14 cellular contexts compared by ENCODE assay signal in genomic region chr13:79450110-79450509, GRCh38. TPM values are rescaled to one million over a fixed set of nuclear protein-coding genes. Genes with fewer than 3 reads are reported as not detected.
DNase-seq lines count a peak whose midpoint lies in the region; TF ChIP-seq lines count a peak whose summit lies in the region.
"Had no signal": no experiment of that assay in that cellular context is flagged by ENCODE, and none has a peak within 500 bp of the region (broad histone marks: within the 10 kb centered on the region; RNA-seq: fewer than 3 reads in every experiment).

No MANE protein-coding gene starts in this region.

- H3K4me1 Mint-ChIP-seq in activated T-helper 1 cell treated with anti-CD3 and anti-CD28 coated beads, Interleukin-12 subunit alpha, Interleukin-12 subunit beta, Interleukin-2, Interleukin-4 antibody, amounts not matched to agents 30 ng/mL and 10 ng/mL and 1 ng/mL, durations not matched to agents 14 hours and 24 hours and 36 hours (ENCODE audit: low read depth), result peaks cover 94% of the 10 kb centered on the region
- H3K4me1 Mint-ChIP-seq in activated naive CD4-positive, alpha-beta T cell treated with anti-CD3 and anti-CD28 coated beads, Interleukin-2, amount 50 U/mL, for 24 hours, result peaks cover 80% of the 10 kb centered on the region

- DNase-seq in activated T-cell treated with anti-CD3 and anti-CD28 coated beads for 48 hours (ENCODE audit: low read depth) (peak; percentile 18), activated T-cell treated with anti-CD3 and anti-CD28 coated beads for 4 hours (no peak), GM10266 (ENCODE audit: extremely low spot score) (no peak), stomach (no peak)
- no peak for DNase-seq in activated T-helper 1 cell treated with anti-CD3 and anti-CD28 coated beads, Interleukin-12 subunit alpha, Interleukin-12 subunit beta, Interleukin-2, Interleukin-4 antibody, amounts not matched to agents 30 ng/mL and 10 ng/mL and 1 ng/mL, durations not matched to agents 14 hours and 24 hours and 36 hours (ENCODE audit: low spot score)
- peak; percentile 2 to 16 for DNase-seq in stimulated activated CD4-positive, alpha-beta T cell treated with anti-CD3 and anti-CD28 coated beads, Interleukin-4, amount 100 ng/mL, for 4 hours
- DNase-seq: CD4-positive, alpha-beta T cell; DMS79 treated with DMSO at 0.1 percent for 48 hours; H9; NCI-H1417; NCI-H2081 treated with DMSO at 0.1 percent for 48 hours; NCI-H524 had no signal

- no peaks in the 10 kb centered on the region for H3K9me3 ChIP-seq in stomach

- no peaks in the 10 kb centered on the region for H3K27me3 Mint-ChIP-seq in activated T-helper 1 cell treated with anti-CD3 and anti-CD28 coated beads, Interleukin-12 subunit alpha, Interleukin-12 subunit beta, Interleukin-2, Interleukin-4 antibody, amounts not matched to agents 30 ng/mL and 10 ng/mL and 1 ng/mL, durations not matched to agents 14 hours and 24 hours and 36 hours (ENCODE audit: insufficient read depth)
- no peaks in the 10 kb centered on the region for H3K27me3 Mint-ChIP-seq in activated naive CD4-positive, alpha-beta T cell treated with anti-CD3 and anti-CD28 coated beads, Interleukin-2, amount 50 U/mL, for 24 hours
- H3K27me3 Mint-ChIP-seq: CD4-positive, alpha-beta T cell had no signal

- H3K27ac Mint-ChIP-seq in activated T-helper 1 cell treated with anti-CD3 and anti-CD28 coated beads, Interleukin-12 subunit alpha, Interleukin-12 subunit beta, Interleukin-2, Interleukin-4 antibody, amounts not matched to agents 30 ng/mL and 10 ng/mL and 1 ng/mL, durations not matched to agents 14 hours and 24 hours and 36 hours, result peak overlapping the region; percentile 91
- peak overlapping the region; percentile 71 for H3K27ac Mint-ChIP-seq in activated naive CD4-positive, alpha-beta T cell treated with anti-CD3 and anti-CD28 coated beads, Interleukin-2, amount 50 U/mL, for 24 hours
- H3K27ac Mint-ChIP-seq: B cell; CD4-positive, alpha-beta T cell; H9 had no signal

- H3K4me3 ChIP-seq in stomach, result no peak overlapping the region

- H3K36me3 ChIP-seq in stomach, result no peaks in the 10 kb centered on the region

- intact Hi-C loops in activated T-helper 1 cell treated with anti-CD3 and anti-CD28 coated beads, Interleukin-12 subunit alpha, Interleukin-12 subunit beta, Interleukin-2, Interleukin-4 antibody, amounts not matched to agents 30 ng/mL and 10 ng/mL and 1 ng/mL, durations not matched to agents 14 hours and 24 hours and 36 hours (cut with micrococcal nuclease), result loop anchor here (1.0 kb wide), 2 partner anchors 8 to 256 kb away; no protein-coding TSS in a partner anchor
- intact Hi-C loops in stomach (cut with DNase I; ENCODE audit: low total_unique reads), result no loop called here

- H3K27me3 ChIP-seq in stomach, result no peaks in the 10 kb centered on the region

- WGBS in stomach, 5 donors, result 80 to 90% (median 88%) methylated on average over 4 of the region's 4 CpGs

- no peaks in the 10 kb centered on the region for H3K4me1 ChIP-seq in stomach

- peaks cover 16% of the 10 kb centered on the region for H3K36me3 Mint-ChIP-seq in activated T-helper 1 cell treated with anti-CD3 and anti-CD28 coated beads, Interleukin-12 subunit alpha, Interleukin-12 subunit beta, Interleukin-2, Interleukin-4 antibody, amounts not matched to agents 30 ng/mL and 10 ng/mL and 1 ng/mL, durations not matched to agents 14 hours and 24 hours and 36 hours (ENCODE audit: low read depth)
- H3K36me3 Mint-ChIP-seq in activated naive CD4-positive, alpha-beta T cell treated with anti-CD3 and anti-CD28 coated beads, Interleukin-2, amount 50 U/mL, for 24 hours, result no peaks in the 10 kb centered on the region

- no peak for TF ChIP-seq EP300 in stomach (IDR thresholded peaks at IDR 0.05)

- no peak overlapping the region for H3K4me3 Mint-ChIP-seq in activated T-helper 1 cell treated with anti-CD3 and anti-CD28 coated beads, Interleukin-12 subunit alpha, Interleukin-12 subunit beta, Interleukin-2, Interleukin-4 antibody, amounts not matched to agents 30 ng/mL and 10 ng/mL and 1 ng/mL, durations not matched to agents 14 hours and 24 hours and 36 hours
- no peak overlapping the region for H3K4me3 Mint-ChIP-seq in activated naive CD4-positive, alpha-beta T cell treated with anti-CD3 and anti-CD28 coated beads, Interleukin-2, amount 50 U/mL, for 24 hours
- H3K4me3 Mint-ChIP-seq: B cell; CD4-positive, alpha-beta T cell; H9 had no signal

- TF ChIP-seq POLR2A in stomach (IDR thresholded peaks at IDR 0.05), result no peak

- H3K27ac ChIP-seq in stomach, result no peak overlapping the region

- TF ChIP-seq CTCF in GM10266 (IDR thresholded peaks at IDR 0.05; ENCODE audit: control insufficient read depth, insufficient read depth, low read depth, missing control alignments) (no peak), stomach (IDR thresholded peaks at IDR 0.05) (no peak)

- peaks cover 11% of the 10 kb centered on the region for H3K9me3 Mint-ChIP-seq in activated T-helper 1 cell treated with anti-CD3 and anti-CD28 coated beads, Interleukin-12 subunit alpha, Interleukin-12 subunit beta, Interleukin-2, Interleukin-4 antibody, amounts not matched to agents 30 ng/mL and 10 ng/mL and 1 ng/mL, durations not matched to agents 14 hours and 24 hours and 36 hours
- no peaks in the 10 kb centered on the region for H3K9me3 Mint-ChIP-seq in activated naive CD4-positive, alpha-beta T cell treated with anti-CD3 and anti-CD28 coated beads, Interleukin-2, amount 50 U/mL, for 24 hours
- H3K9me3 Mint-ChIP-seq: CD4-positive, alpha-beta T cell; H9 had no signal

RNA-seq across cellular contexts. Expression of gene NDFIP2, which starts 30.8 kb away (rescaled TPM):
- total RNA-seq in activated T-helper 1 cell treated with anti-CD3 and anti-CD28 coated beads, Interleukin-12 subunit alpha, Interleukin-12 subunit beta, Interleukin-2, Interleukin-4 antibody, amounts not matched to agents 30 ng/mL and 10 ng/mL and 1 ng/mL, durations not matched to agents 14 hours and 24 hours and 36 hours, result 250 and 276 TPM in 2 replicates
- total RNA-seq in stomach, result 10 to 100 TPM in 3 of 5 donors, 1 to 10 TPM in 2; 2.9 to 56.5 (median 25.5) TPM
- 10 to 100 TPM; 11.7 to 17.0 (median 12.4) TPM for polyA plus RNA-seq in stomach

RNA-seq across cellular contexts. Expression of gene RBM26, which starts 44.1 kb away (rescaled TPM):
- total RNA-seq in activated T-helper 1 cell treated with anti-CD3 and anti-CD28 coated beads, Interleukin-12 subunit alpha, Interleukin-12 subunit beta, Interleukin-2, Interleukin-4 antibody, amounts not matched to agents 30 ng/mL and 10 ng/mL and 1 ng/mL, durations not matched to agents 14 hours and 24 hours and 36 hours, result 99.3 and 107 TPM in 2 replicates
- 10 to 100 TPM; 14.8 to 76.9 (median 40.6) TPM for total RNA-seq in stomach
- polyA plus RNA-seq in stomach, result 10 to 100 TPM in 1 of 3 donors, 1 to 10 TPM in 2; 6.1 to 21.8 (median 7.8) TPM

Comparison
In these comparisons a context has a peak if more than half of its experiments do, and no peak if none do; other contexts are left out.
1. DNase-seq: peak in activated T-cell treated with anti-CD3 and anti-CD28 coated beads for 48 hours (single experiment) and stimulated activated CD4-positive, alpha-beta T cell treated with anti-CD3 and anti-CD28 coated beads, Interleukin-4, amount 100 ng/mL, for 4 hours (2 of 2); none in activated T-cell treated with anti-CD3 and anti-CD28 coated beads for 4 hours (single experiment), activated T-helper 1 cell treated with anti-CD3 and anti-CD28 coated beads, Interleukin-12 subunit alpha, Interleukin-12 subunit beta, Interleukin-2, Interleukin-4 antibody, amounts not matched to agents 30 ng/mL and 10 ng/mL and 1 ng/mL, durations not matched to agents 14 hours and 24 hours and 36 hours (single experiment), GM10266 (single experiment) and stomach (single experiment).